In the genomic region with DNA sequence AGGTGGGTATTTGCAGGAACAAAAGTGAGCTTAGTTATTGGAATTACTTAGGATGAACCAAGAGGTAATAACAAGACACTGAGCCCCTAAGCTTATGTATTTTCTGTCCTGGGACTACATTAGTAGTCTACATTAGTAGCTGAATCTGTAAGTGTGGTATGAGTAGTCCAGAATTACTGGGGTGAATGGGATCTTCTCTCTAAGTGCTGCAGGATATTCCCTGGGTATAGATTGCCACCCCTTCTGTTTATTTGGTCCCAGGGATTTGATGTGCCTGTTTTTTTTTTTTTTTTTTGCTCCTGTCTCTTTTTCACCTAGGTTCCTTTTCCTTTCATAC, we compare ENCODE assay signal across 10 cellular contexts. TPM values are rescaled to one million over a fixed set of nuclear protein-coding genes. Genes with fewer than 3 reads are reported as not detected.
DNase-seq lines count a peak whose midpoint lies in the region; ATAC-seq and TF ChIP-seq lines count a peak whose summit lies in the region.
"Had no signal": no experiment of that assay in that cellular context is flagged by ENCODE, and none has a peak within 500 bp of the region (broad histone marks: within the 10 kb centered on the region; RNA-seq: fewer than 3 reads in every experiment).

No MANE protein-coding gene starts in this region.

- H3K27ac ChIP-seq in colonic mucosa (peak overlapping the region; percentile 42), transverse colon (peak overlapping the region; percentile 61 to 68 (median 66))

- peak overlapping the region; percentile 5 for H3K27ac Mint-ChIP-seq in activated naive CD8-positive, alpha-beta T cell
- H3K27ac Mint-ChIP-seq in activated naive CD8-positive, alpha-beta T cell treated with anti-CD3 and anti-CD28 coated beads, Interleukin-2, amount 50 U/mL, for 24 hours, result no peak overlapping the region
- no peak overlapping the region for H3K27ac Mint-ChIP-seq in activated CD8-positive, alpha-beta memory T cell treated with anti-CD3 and anti-CD28 coated beads, Interleukin-2, amount 10 ng/mL, durations not matched to agents 7 days and 5 days

- no peak for TF ChIP-seq POLR2A in transverse colon (IDR thresholded peaks at IDR 0.05)

- no peak for DNase-seq in activated naive CD8-positive, alpha-beta T cell treated with anti-CD3 and anti-CD28 coated beads, Interleukin-2, amount 50 U/mL, for 24 hours
- DNase-seq in colonic mucosa (no peak), transverse colon (no peak), NCI-H510A (lab: John Stamatoyannopoulos, UW) (no peak), HAP-1 (ENCODE audit: low spot score in 2 of 2) (no peak)
- DNase-seq in activated CD8-positive, alpha-beta memory T cell treated with anti-CD3 and anti-CD28 coated beads, Interleukin-2, amount 10 ng/mL, durations not matched to agents 7 days and 5 days, result no peak
- DNase-seq: spleen had no signal

- peaks cover 72% of the 10 kb centered on the region for H3K4me1 Mint-ChIP-seq in activated naive CD8-positive, alpha-beta T cell (ENCODE audit: low read depth)
- H3K4me1 Mint-ChIP-seq in activated naive CD8-positive, alpha-beta T cell treated with anti-CD3 and anti-CD28 coated beads, Interleukin-2, amount 50 U/mL, for 24 hours, result peaks cover 63% of the 10 kb centered on the region
- H3K4me1 Mint-ChIP-seq in activated CD8-positive, alpha-beta memory T cell treated with anti-CD3 and anti-CD28 coated beads, Interleukin-2, amount 10 ng/mL, durations not matched to agents 7 days and 5 days, result peaks cover 37% of the 10 kb centered on the region

- H3K27me3 Mint-ChIP-seq in activated naive CD8-positive, alpha-beta T cell, result no peaks in the 10 kb centered on the region
- H3K27me3 Mint-ChIP-seq in activated naive CD8-positive, alpha-beta T cell treated with anti-CD3 and anti-CD28 coated beads, Interleukin-2, amount 50 U/mL, for 24 hours, result no peaks in the 10 kb centered on the region
- no peaks in the 10 kb centered on the region for H3K27me3 Mint-ChIP-seq in activated CD8-positive, alpha-beta memory T cell treated with anti-CD3 and anti-CD28 coated beads, Interleukin-2, amount 10 ng/mL, durations not matched to agents 7 days and 5 days

- CTCF ChIA-PET in activated CD8-positive, alpha-beta memory T cell treated with anti-CD3 and anti-CD28 coated beads, Interleukin-2, amount 10 ng/mL, durations not matched to agents 7 days and 5 days (lab: Charles Lee), result no interaction called here

- peak overlapping the region in 1 of 2 donors; percentile 19 for H3K9ac ChIP-seq in colonic mucosa (ENCODE audit: low read depth in 2 of 2, low read length in 2 of 2)

- no peaks in the 10 kb centered on the region for H3K36me3 Mint-ChIP-seq in activated naive CD8-positive, alpha-beta T cell
- H3K36me3 Mint-ChIP-seq in activated naive CD8-positive, alpha-beta T cell treated with anti-CD3 and anti-CD28 coated beads, Interleukin-2, amount 50 U/mL, for 24 hours (ENCODE audit: low read depth), result no peaks in the 10 kb centered on the region
- no peaks in the 10 kb centered on the region for H3K36me3 Mint-ChIP-seq in activated CD8-positive, alpha-beta memory T cell treated with anti-CD3 and anti-CD28 coated beads, Interleukin-2, amount 10 ng/mL, durations not matched to agents 7 days and 5 days

- H3K4me3 Mint-ChIP-seq in activated naive CD8-positive, alpha-beta T cell, result no peak overlapping the region
- no peak overlapping the region for H3K4me3 Mint-ChIP-seq in activated naive CD8-positive, alpha-beta T cell treated with anti-CD3 and anti-CD28 coated beads, Interleukin-2, amount 50 U/mL, for 24 hours
- no peak overlapping the region for H3K4me3 Mint-ChIP-seq in activated CD8-positive, alpha-beta memory T cell treated with anti-CD3 and anti-CD28 coated beads, Interleukin-2, amount 10 ng/mL, durations not matched to agents 7 days and 5 days

- H3K9me3 ChIP-seq in colonic mucosa (no peaks in the 10 kb centered on the region), transverse colon (no peaks in the 10 kb centered on the region), HAP-1 (no peaks in the 10 kb centered on the region)
- H3K9me3 ChIP-seq: spleen had no signal

- H3K4me1 ChIP-seq in colonic mucosa, result peaks cover 15% of the 10 kb centered on the region
- H3K4me1 ChIP-seq in transverse colon, result peaks cover 4 to 76% (median 57%) of the 10 kb centered on the region in 4 donors
- H3K4me1 ChIP-seq in HAP-1, result peaks cover 24% of the 10 kb centered on the region

- no peak for ATAC-seq in activated naive CD8-positive, alpha-beta T cell treated with anti-CD3 and anti-CD28 coated beads, Interleukin-2, amount 50 U/mL, for 24 hours
- peak; percentile 19 for ATAC-seq in HG03196 (IDR thresholded peaks at IDR 0.05; ENCODE audit: unreplicated experiment)
- no peak for ATAC-seq in activated CD8-positive, alpha-beta memory T cell treated with anti-CD3 and anti-CD28 coated beads, Interleukin-2, amount 10 ng/mL, durations not matched to agents 7 days and 5 days

- intact Hi-C loops in colonic mucosa (cut with DNase I) (no loop called here), transverse colon (cut with DNase I; ENCODE audit: low total_unique reads) (no loop called here)

- no peak for TF ChIP-seq EP300 in transverse colon (IDR thresholded peaks at IDR 0.05; ENCODE audit: low read depth)

- H3K36me3 ChIP-seq in colonic mucosa (no peaks in the 10 kb centered on the region), transverse colon (no peaks in the 10 kb centered on the region), HAP-1 (replicated peaks) (no peaks in the 10 kb centered on the region)
- H3K36me3 ChIP-seq: spleen had no signal

- H3K27me3 ChIP-seq in colonic mucosa, result no peaks in the 10 kb centered on the region
- no peaks in the 10 kb centered on the region for H3K27me3 ChIP-seq in transverse colon
- no peaks in the 10 kb centered on the region for H3K27me3 ChIP-seq in HAP-1 (ENCODE audit: low read depth)
- H3K27me3 ChIP-seq: spleen had no signal

- H3K4me3 ChIP-seq in colonic mucosa (no peak overlapping the region), transverse colon (no peak overlapping the region), HAP-1 (no peak overlapping the region)
- H3K4me3 ChIP-seq: lung, spleen had no signal

- no peaks in the 10 kb centered on the region for H3K9me3 Mint-ChIP-seq in activated naive CD8-positive, alpha-beta T cell (ENCODE audit: low read depth)
- H3K9me3 Mint-ChIP-seq in activated naive CD8-positive, alpha-beta T cell treated with anti-CD3 and anti-CD28 coated beads, Interleukin-2, amount 50 U/mL, for 24 hours, result no peaks in the 10 kb centered on the region
- H3K9me3 Mint-ChIP-seq in activated CD8-positive, alpha-beta memory T cell treated with anti-CD3 and anti-CD28 coated beads, Interleukin-2, amount 10 ng/mL, durations not matched to agents 7 days and 5 days (ENCODE audit: low read depth), result no peaks in the 10 kb centered on the region

- in situ Hi-C loops in transverse colon (cut with MboI; ENCODE audit: low pct_ligation_motif_present in 1 of 4, low pct_unique_long_range_greater_than_20kb in 1 of 4, low sequenced_read_pairs in 3 of 4) (no loop called here), HAP-1 (cut with MboI; ENCODE audit: low sequenced_read_pairs) (no loop called here)

- TF ChIP-seq CTCF in colonic mucosa (IDR thresholded peaks at IDR 0.05) (no peak), transverse colon (IDR thresholded peaks at IDR 0.05) (no peak)

RNA-seq across cellular contexts. Expression of a gene that starts 5.9 kb away (rescaled TPM):
- total RNA-seq in colonic mucosa (100 to 1,000 TPM in 1 of 2 donors, 10 to 100 TPM in 1; 83.1 to 146 TPM), transverse colon (100 to 1,000 TPM in 2 of 4 donors, 10 to 100 TPM in 2; 49.8 to 140 (median 93.3) TPM)
- total RNA-seq in activated CD8-positive, alpha-beta memory T cell treated with anti-CD3 and anti-CD28 coated beads, Interleukin-2, amount 10 ng/mL, durations not matched to agents 7 days and 5 days, result 10 to 100 TPM; 25.5 to 30.9 TPM
